8 cellular contexts compared by ENCODE assay signal in the genomic region with DNA sequence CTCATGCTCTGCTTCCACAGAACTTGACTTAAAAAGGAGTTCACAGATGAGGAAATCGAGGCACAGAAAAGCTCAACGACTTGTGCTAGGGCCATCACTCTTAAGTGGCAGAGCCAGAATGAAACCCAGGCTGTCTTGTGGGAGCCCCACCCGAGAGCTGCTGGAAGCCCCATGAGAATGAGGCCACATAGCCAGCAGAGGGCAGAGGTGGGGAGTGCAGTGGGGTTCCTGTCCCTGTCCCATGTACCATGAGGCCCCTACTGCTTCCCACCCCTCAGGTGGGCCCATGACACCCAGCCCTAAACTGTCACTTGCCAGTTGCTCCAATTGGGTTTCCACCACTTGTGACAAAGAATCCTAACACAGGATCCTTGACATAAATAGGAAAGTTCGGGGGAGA.
DNase-seq lines count a peak whose midpoint lies in the region; ATAC-seq, FAIRE-seq and TF ChIP-seq lines count a peak whose summit lies in the region.

No MANE protein-coding gene starts in this region.

- WGBS in heart left ventricle, 4 donors = 59 to 71% (median 63%) methylated on average over 4 of the region's 4 CpGs

- H3K4me1 Mint-ChIP-seq in activated CD8-positive, alpha-beta T cell treated with anti-CD3 and anti-CD28 coated beads, Interleukin-2, amount 10 ng/mL, durations not matched to agents 7 days and 5 days (ENCODE audit: low read depth) = no peaks in the 10 kb centered on the region

- TF ChIP-seq POLR2A in heart left ventricle (IDR thresholded peaks at IDR 0.05) = no peak

- H3K36me3 ChIP-seq in heart left ventricle = no peaks in the 10 kb centered on the region

- no peaks in the 10 kb centered on the region for H3K4me1 ChIP-seq in heart left ventricle

- H3K9me3 Mint-ChIP-seq in activated CD8-positive, alpha-beta T cell treated with anti-CD3 and anti-CD28 coated beads, Interleukin-2, amount 10 ng/mL, durations not matched to agents 7 days and 5 days (ENCODE audit: insufficient read depth) = no peaks in the 10 kb centered on the region

- H3K4me3 ChIP-seq in heart left ventricle = no peak overlapping the region

- peak; percentile 39 for TF ChIP-seq RAD21 in Ishikawa (IDR thresholded peaks at IDR 0.05; ENCODE audit: low read depth)

- POLR2A ChIA-PET in activated CD8-positive, alpha-beta T cell treated with anti-CD3 and anti-CD28 coated beads, Interleukin-2, amount 10 ng/mL, durations not matched to agents 7 days and 5 days (lab: Charles Lee) = interaction anchor here (1.4 kb wide), 1 partner anchor 40 kb away, joined by 4 read pairs; no protein-coding TSS in a partner anchor

- no peak overlapping the region for H3K27ac Mint-ChIP-seq in activated CD8-positive, alpha-beta T cell treated with anti-CD3 and anti-CD28 coated beads, Interleukin-2, amount 10 ng/mL, durations not matched to agents 7 days and 5 days

- no peak overlapping the region for H3K4me3 Mint-ChIP-seq in activated CD8-positive, alpha-beta T cell treated with anti-CD3 and anti-CD28 coated beads, Interleukin-2, amount 10 ng/mL, durations not matched to agents 7 days and 5 days

- no peaks in the 10 kb centered on the region for H3K9me3 ChIP-seq in heart left ventricle

- H3K27me3 Mint-ChIP-seq in activated CD8-positive, alpha-beta T cell treated with anti-CD3 and anti-CD28 coated beads, Interleukin-2, amount 10 ng/mL, durations not matched to agents 7 days and 5 days (ENCODE audit: low read depth) = peaks cover 4% of the 10 kb centered on the region

- H3K27me3 ChIP-seq in heart left ventricle = peaks cover 0 to 4% (median 0%) of the 10 kb centered on the region in 9 donors

- no peak for TF ChIP-seq EP300 in Ishikawa (IDR thresholded peaks at IDR 0.05; ENCODE audit: borderline replicate concordance)

- no peaks in the 10 kb centered on the region for H3K36me3 Mint-ChIP-seq in activated CD8-positive, alpha-beta T cell treated with anti-CD3 and anti-CD28 coated beads, Interleukin-2, amount 10 ng/mL, durations not matched to agents 7 days and 5 days (ENCODE audit: low read depth)

- DNase-seq in D721Med (ENCODE audit: insufficient read length, low spot score) (no peak), heart left ventricle (peak in 4 of 5 donors; percentile 31 to 70 (median 43)), AG08395 (ENCODE audit: low spot score) (no peak), NCI-H2227 (lab: John Stamatoyannopoulos, UW; ENCODE audit: unreplicated experiment) (no peak)
- DNase-seq in activated CD8-positive, alpha-beta T cell treated with anti-CD3 and anti-CD28 coated beads, Interleukin-2, amount 10 ng/mL, durations not matched to agents 7 days and 5 days = peak; percentile 50
- DNase-seq in stimulated activated CD4-positive, alpha-beta T cell treated with anti-CD3 and anti-CD28 coated beads, Interleukin-2, amount 100 ng/mL, for 4 hours (ENCODE audit: low read depth) = peak; percentile 3

- peak; percentile 21 for TF ChIP-seq CTCF in D721Med (IDR thresholded peaks at IDR 0.05; ENCODE audit: insufficient read depth, missing control alignments)
- peak in 11 of 12 donors; percentile 15 to 53 (median 35) for TF ChIP-seq CTCF in heart left ventricle (IDR thresholded peaks at IDR 0.05)

- intact Hi-C loops in heart left ventricle (cut with DNase I) = loop anchor here in 3 of 10 donors (5.0 to 10.0 kb wide), 3 partner anchors 172 to 497 kb away; a partner anchor contains a TSS

- CTCF ChIA-PET in activated CD8-positive, alpha-beta T cell treated with anti-CD3 and anti-CD28 coated beads, Interleukin-2, amount 10 ng/mL, durations not matched to agents 7 days and 5 days (lab: Charles Lee) = interaction anchor here (0.8 to 1.1 kb wide), 4 partner anchors 9 to 179 kb away, joined by 3 to 5 read pairs (median 4); no protein-coding TSS in a partner anchor

- no peak for FAIRE-seq in D721Med (lab: Jason Lieb, UNC)

- peak; percentile 74 for ATAC-seq in activated CD8-positive, alpha-beta T cell treated with anti-CD3 and anti-CD28 coated beads, Interleukin-2, amount 10 ng/mL, durations not matched to agents 7 days and 5 days
- peak; percentile 61 to 79 (median 72) for ATAC-seq in heart left ventricle
- ATAC-seq in GM21423 (IDR thresholded peaks at IDR 0.05; ENCODE audit: unreplicated experiment) = no peak

- H3K27ac ChIP-seq in heart left ventricle = no peak overlapping the region

TF ChIP-seq in Ishikawa, 13 proteins besides CTCF, POLR2A, EP300 and RAD21:
- TF ChIP-seq FOXM1 (IDR thresholded peaks at IDR 0.05; ENCODE audit: borderline replicate concordance, low read depth) (no peak), YY1 (IDR thresholded peaks at IDR 0.05; ENCODE audit: low read depth) (no peak), CEBPB (IDR thresholded peaks at IDR 0.05) (no peak), EGR1 (IDR thresholded peaks at IDR 0.05) (no peak), TAF1 (IDR thresholded peaks at IDR 0.05; ENCODE audit: low read depth) (no peak), TCF12 (IDR thresholded peaks at IDR 0.05; ENCODE audit: low read depth) (no peak)
- TF ChIP-seq, protein P1, sequence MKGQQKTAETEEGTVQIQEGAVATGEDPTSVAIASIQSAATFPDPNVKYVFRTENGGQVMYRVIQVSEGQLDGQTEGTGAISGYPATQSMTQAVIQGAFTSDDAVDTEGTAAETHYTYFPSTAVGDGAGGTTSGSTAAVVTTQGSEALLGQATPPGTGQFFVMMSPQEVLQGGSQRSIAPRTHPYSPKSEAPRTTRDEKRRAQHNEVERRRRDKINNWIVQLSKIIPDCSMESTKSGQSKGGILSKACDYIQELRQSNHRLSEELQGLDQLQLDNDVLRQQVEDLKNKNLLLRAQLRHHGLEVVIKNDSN (IDR thresholded peaks at IDR 0.05) = no peak

Comparison
In these comparisons a context has a peak if more than half of its experiments do, and no peak if none do; other contexts are left out.
1. DNase-seq: peak in activated CD8-positive, alpha-beta T cell treated with anti-CD3 and anti-CD28 coated beads, Interleukin-2, amount 10 ng/mL, durations not matched to agents 7 days and 5 days (single experiment), heart left ventricle (4 of 5) and stimulated activated CD4-positive, alpha-beta T cell treated with anti-CD3 and anti-CD28 coated beads, Interleukin-2, amount 100 ng/mL, for 4 hours (single experiment); none in D721Med (single experiment), AG08395 (single experiment) and NCI-H2227 (single experiment).